In the genomic region with DNA sequence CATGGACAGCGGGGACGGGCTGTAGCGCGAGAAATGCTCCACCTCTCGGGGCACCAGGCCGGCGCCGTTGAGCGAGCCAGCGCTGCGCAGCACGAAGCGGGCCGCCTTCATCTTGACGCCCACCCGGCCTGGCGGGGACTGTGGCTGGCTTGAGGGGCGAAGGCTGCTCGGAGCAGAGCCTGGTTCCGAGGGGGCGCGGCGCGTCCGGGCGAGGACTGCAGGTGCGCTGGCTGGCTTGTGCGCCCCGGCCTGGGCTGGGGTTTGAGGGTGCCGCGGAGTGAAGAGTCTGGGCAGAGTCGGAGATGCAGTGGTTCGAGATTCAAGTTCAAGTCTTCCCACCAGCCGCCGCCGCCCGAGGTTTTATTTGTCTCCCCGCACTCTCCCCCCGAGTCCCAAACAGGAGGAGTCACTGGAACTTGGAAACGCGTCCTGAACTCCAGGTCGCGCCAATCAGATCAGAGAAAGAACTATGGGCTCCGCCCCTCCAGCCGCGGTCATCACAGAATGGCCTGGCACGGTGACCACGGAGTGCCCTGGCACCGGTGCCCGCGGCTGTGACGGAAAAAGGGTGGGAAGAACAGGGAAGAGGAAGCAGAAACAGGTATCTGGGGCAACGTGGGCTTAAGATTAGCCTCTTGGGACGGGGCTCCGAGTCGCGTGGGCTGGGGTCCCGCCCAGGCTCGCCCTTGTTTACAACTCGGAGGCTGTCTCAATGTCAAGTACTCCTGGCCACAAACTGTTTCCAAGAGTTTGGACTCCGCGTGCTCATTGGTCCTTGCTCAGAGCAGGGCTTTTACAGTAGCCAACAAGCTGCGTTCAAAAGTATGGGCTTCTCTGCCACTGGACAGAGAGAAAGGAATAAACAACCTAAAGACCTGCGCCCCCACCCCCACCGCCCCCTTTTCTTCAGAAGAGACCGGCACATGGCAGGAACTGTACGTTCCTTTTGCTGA, we compare ENCODE assay signal across 8 cellular contexts. TPM values are rescaled to one million over a fixed set of nuclear protein-coding genes. Genes with fewer than 3 reads are reported as not detected.
DNase-seq lines count a peak whose midpoint lies in the region; ATAC-seq, FAIRE-seq and TF ChIP-seq lines count a peak whose summit lies in the region.

TSS of gene PDK4 (minus strand) at position 334 of the 953 bp plus-strand sequence. CDS start at position 111, 223 bp downstream.

- peak within 1 kb of the TSS; percentile 93 for H3K4me3 Mint-ChIP-seq in neural progenitor cell

- no peak within 1 kb of the TSS for H3K27ac Mint-ChIP-seq in neural progenitor cell

- peaks cover 0 to 3% (median 0%) of the 10 kb centered on the region in 10 experiments; a peak in 1 of 20 replicates for H3K4me1 ChIP-seq in BLaER1 treated with 17β-estradiol and CSF1 and Interleukin-3, amounts not matched to agents 10 nM and 100 nM
- peaks cover 15 to 47% of the 10 kb centered on the region in 2 donors for H3K4me1 ChIP-seq in adrenal gland (replicated peaks in 1 of 2)
- H3K4me1 ChIP-seq in neural progenitor cell, result no peaks in the 10 kb centered on the region

- TF ChIP-seq POLR2A in adrenal gland (IDR thresholded peaks at IDR 0.05), result peak; percentile 96

- intact Hi-C loops in adrenal gland (cut with DNase I), result loop anchor here in 1 of 2 donors (5.0 kb wide), 2 partner anchors 49 to 86 kb away; no protein-coding TSS in a partner anchor
- intact Hi-C loops in Right ventricle myocardium superior (cut with DNase I), result loop anchor here (5.0 kb wide), 1 partner anchor 86 kb away; no protein-coding TSS in a partner anchor

- H3K27me3 ChIP-seq in BLaER1 treated with 17β-estradiol and CSF1 and Interleukin-3, amounts not matched to agents 10 nM and 100 nM, result peaks cover 17 to 27% (median 23%) of the 10 kb centered on the region in 11 experiments
- H3K27me3 ChIP-seq in adrenal gland (no peaks in the 10 kb centered on the region), neural progenitor cell (peaks cover 100% of the 10 kb centered on the region)

- no peaks in the 10 kb centered on the region for H3F3A ChIP-seq in neural progenitor cell (ENCODE audit: low read depth)

- peaks cover 14% of the 10 kb centered on the region for H3K27me3 Mint-ChIP-seq in neural progenitor cell (ENCODE audit: insufficient read depth, low read depth)

- H3K4me2 ChIP-seq in BLaER1 treated with 17β-estradiol and CSF1 and Interleukin-3, amounts not matched to agents 10 nM and 100 nM, result peak within 1 kb of the TSS; percentile 30 to 71 (median 53); a peak in 20 of 22 replicates
- peak within 1 kb of the TSS; percentile 89 for H3K4me2 ChIP-seq in neural progenitor cell

- H3K27ac ChIP-seq in BLaER1 treated with 17β-estradiol and CSF1 and Interleukin-3, amounts not matched to agents 10 nM and 100 nM, result no peak within 1 kb of the TSS
- peak within 1 kb of the TSS; percentile 81 to 99 (median 95) for H3K27ac ChIP-seq in adrenal gland
- H3K27ac ChIP-seq in neural progenitor cell, result no peak within 1 kb of the TSS

- H3K9me3 ChIP-seq in BLaER1 treated with 17β-estradiol and CSF1 and Interleukin-3, amounts not matched to agents 10 nM and 100 nM (replicated peaks in 1 of 11), result peaks cover 0 to 14% (median 9%) of the 10 kb centered on the region in 11 experiments; a peak in 10 of 22 replicates
- H3K9me3 ChIP-seq in adrenal gland (replicated peaks in 1 of 3) (no peaks in the 10 kb centered on the region), neural progenitor cell (ENCODE audit: low read depth) (no peaks in the 10 kb centered on the region)

- H3K36me3 ChIP-seq in BLaER1 treated with 17β-estradiol and CSF1 and Interleukin-3, amounts not matched to agents 10 nM and 100 nM, result no peaks in the 10 kb centered on the region
- H3K36me3 ChIP-seq in adrenal gland (replicated peaks in 1 of 2), result peaks cover 4 to 31% of the 10 kb centered on the region in 2 donors
- no peaks in the 10 kb centered on the region for H3K36me3 ChIP-seq in neural progenitor cell

- no peaks in the 10 kb centered on the region for H3K36me3 Mint-ChIP-seq in neural progenitor cell

- peak within 1 kb of the TSS in 1 of 11 experiments; percentile 23; a peak in 2 of 22 replicates for H3K9ac ChIP-seq in BLaER1 treated with 17β-estradiol and CSF1 and Interleukin-3, amounts not matched to agents 10 nM and 100 nM
- H3K9ac ChIP-seq in neural progenitor cell, result no peak within 1 kb of the TSS

- 1 to 2% (median 1%) methylated on average over 36 to 67 of the region's 67 CpGs for WGBS in adrenal gland, 4 donors

- ATAC-seq in Right ventricle myocardium superior (ENCODE audit: poor library complexity) (peak; percentile 89), GM18867 (IDR thresholded peaks at IDR 0.05; ENCODE audit: unreplicated experiment) (no peak), HG02642 (IDR thresholded peaks at IDR 0.05; ENCODE audit: poor library complexity, unreplicated experiment) (no peak)

- H3K79me2 ChIP-seq in neural progenitor cell (ENCODE audit: low read depth), result no peaks in the 10 kb centered on the region

- no peaks in the 10 kb centered on the region for H3K9me3 Mint-ChIP-seq in neural progenitor cell

- no peak for FAIRE-seq in HTR-8/SVneo (lab: Jason Lieb, UNC)

- peak in 1 of 6 experiments; percentile 10 for TF ChIP-seq CTCF in adrenal gland (IDR thresholded peaks at IDR 0.05)
- no peak for TF ChIP-seq CTCF in neural progenitor cell (IDR thresholded peaks at IDR 0.05)

- peak within 1 kb of the TSS; percentile 19 to 59 (median 44); a peak in 18 of 20 replicates for H3K4me3 ChIP-seq in BLaER1 treated with 17β-estradiol and CSF1 and Interleukin-3, amounts not matched to agents 10 nM and 100 nM
- peak within 1 kb of the TSS; percentile 24 to 88 (median 74) for H3K4me3 ChIP-seq in adrenal gland
- H3K4me3 ChIP-seq in neural progenitor cell, result peak within 1 kb of the TSS; percentile 56

- peaks cover 6% of the 10 kb centered on the region for H3K4me1 Mint-ChIP-seq in neural progenitor cell

- no peaks in the 10 kb centered on the region for H4K20me1 ChIP-seq in BLaER1 treated with 17β-estradiol and CSF1 and Interleukin-3, amounts not matched to agents 10 nM and 100 nM
- peaks cover 7% of the 10 kb centered on the region for H4K20me1 ChIP-seq in neural progenitor cell (ENCODE audit: low read depth)

- DNase-seq in HTR-8/SVneo (ENCODE audit: insufficient read length, low spot score) (peak; percentile 31), adrenal gland (peak; percentile 96 to 99 (median 98)), Right ventricle myocardium superior (peak; percentile 98), neural progenitor cell (ENCODE audit: low spot score) (peak; percentile 67), NCI-H526 treated with DMSO at 0.1 percent for 48 hours (lab: John Stamatoyannopoulos, UW) (no peak)

- H2AFZ ChIP-seq in neural progenitor cell (replicated peaks), result peak within 1 kb of the TSS; percentile 91

RNA-seq across cellular contexts. Expression of gene PDK4, which starts in this region (rescaled TPM):
- 100 to 1,000 TPM; 211 to 690 (median 445) TPM for total RNA-seq in adrenal gland
- polyA plus RNA-seq in adrenal gland, result 100 to 1,000 TPM in 1 of 3 donors, 10 to 100 TPM in 2; 79.4 to 323 (median 82.0) TPM
- 374 TPM for total RNA-seq in Right ventricle myocardium superior
- not detected in 2 replicates for total RNA-seq in neural progenitor cell (ENCODE audit: low replicate concordance)

Comparison
In these comparisons a context has a peak if more than half of its experiments do, and no peak if none do; other contexts are left out.
1. RNA of gene PDK4 (total RNA-seq): 211 to 690 TPM in adrenal gland and 374 TPM in Right ventricle myocardium superior (single experiment); not detected in neural progenitor cell; every median in the first group is over 100 times any median in the second.
2. Peak in DNase-seq, H3K4me3 ChIP-seq and H3K4me2 ChIP-seq in neural progenitor cell; RNA of the gene not detected or under 1 TPM.
3. H3K27ac ChIP-seq: peak in adrenal gland (5 of 5); none in BLaER1 treated with 17β-estradiol and CSF1 and Interleukin-3, amounts not matched to agents 10 nM and 100 nM (0 of 11) and neural progenitor cell (single experiment).
4. Peak in every context shown above with its lines, with median percentiles within 50 percentile points of each other: H3K4me3 ChIP-seq.